Comparison of ENCODE assay signal across 1 cellular context in genomic region chr19:38929929-38930775, GRCh38.
TF ChIP-seq lines count a peak whose summit lies in the region.

SARS2 (minus strand) TSS chr19:38930763; CDS start chr19:38930736, 27 bp downstream.

TF ChIP-seq in HEK293, 187 proteins besides CTCF, POLR2A, EP300 and RAD21 (continued from another document and continues in another):
- 0 out of 2 replicates have a peak, but pooled peaks have one; percentile 48 for TF ChIP-seq ZNF16 (tag by site-specific recombination; IDR thresholded peaks at IDR 0.05; ENCODE audit: low read depth)
- peak; percentile 91 for TF ChIP-seq IKZF3 (tag by site-specific recombination; IDR thresholded peaks at IDR 0.05)
- no peak for TF ChIP-seq ZNF155 (tag by site-specific recombination; IDR thresholded peaks at IDR 0.05)
- no peak for TF ChIP-seq SP2 (tag by site-specific recombination; IDR thresholded peaks at IDR 0.05)
- no peak for TF ChIP-seq ZNF114 (tag by site-specific recombination; IDR thresholded peaks at IDR 0.05)
- peak; percentile 67; the same call in 1 of the 2 replicates for TF ChIP-seq ZNF76 (tag by site-specific recombination; IDR thresholded peaks at IDR 0.05; ENCODE audit: borderline replicate concordance, low read depth)
- no peak; the same call in 1 of the 2 replicates for TF ChIP-seq ZNF423 (tag by site-specific recombination; IDR thresholded peaks at IDR 0.05)
- no peak for TF ChIP-seq SALL2 (tag by site-specific recombination; IDR thresholded peaks at IDR 0.05; ENCODE audit: borderline replicate concordance)
- TF ChIP-seq ZNF175 (tag by site-specific recombination; IDR thresholded peaks at IDR 0.05), result no peak
- no peak for TF ChIP-seq ZNF404 (tag by site-specific recombination; IDR thresholded peaks at IDR 0.05)
- peak; percentile 60 for TF ChIP-seq GLIS2 (tag by site-specific recombination; IDR thresholded peaks at IDR 0.05)
- no peak for TF ChIP-seq ZSCAN18 (tag by site-specific recombination; IDR thresholded peaks at IDR 0.05)
- no peak for TF ChIP-seq PRDM6 (tag by site-specific recombination; IDR thresholded peaks at IDR 0.05)
- no peak for TF ChIP-seq ZNF350 (tag by site-specific recombination; IDR thresholded peaks at IDR 0.05)
- no peak for TF ChIP-seq HOXC10 (CRISPR knock-in tag; IDR thresholded peaks at IDR 0.05)
- no peak for TF ChIP-seq ZNF560 (tag by site-specific recombination; IDR thresholded peaks at IDR 0.05; ENCODE audit: borderline replicate concordance)
- no peak for TF ChIP-seq ZNF513 (tag by site-specific recombination; IDR thresholded peaks at IDR 0.05)
- TF ChIP-seq ZNF660 (tag by site-specific recombination; IDR thresholded peaks at IDR 0.05), result no peak; the same call in 1 of the 2 replicates
- no peak; the same call in 1 of the 2 replicates for TF ChIP-seq BCL6B (tag by site-specific recombination; IDR thresholded peaks at IDR 0.05)
- TF ChIP-seq ZIC2 (tag by site-specific recombination; IDR thresholded peaks at IDR 0.05), result no peak
- no peak for TF ChIP-seq ZNF530 (tag by site-specific recombination; IDR thresholded peaks at IDR 0.05; ENCODE audit: low read depth)
- TF ChIP-seq ZNF645 (tag by site-specific recombination; IDR thresholded peaks at IDR 0.05), result no peak
- peak; percentile 97 for TF ChIP-seq ZNF335 (tag by site-specific recombination; conservative IDR thresholded peaks at IDR 0.05)
- TF ChIP-seq ZSCAN30 (tag by site-specific recombination; IDR thresholded peaks at IDR 0.05), result peak; percentile 100
- no peak for TF ChIP-seq ZNF280C (tag by site-specific recombination; IDR thresholded peaks at IDR 0.05)
- TF ChIP-seq KLF17 (tag by site-specific recombination; IDR thresholded peaks at IDR 0.05), result peak; percentile 85
- no peak; the same call in 1 of the 2 replicates for TF ChIP-seq ZNF146 (tag by site-specific recombination; IDR thresholded peaks at IDR 0.05)
- no peak for TF ChIP-seq MYNN (tag by site-specific recombination; IDR thresholded peaks at IDR 0.05; ENCODE audit: borderline replicate concordance)
- no peak for TF ChIP-seq GFI1B (tag by site-specific recombination; IDR thresholded peaks at IDR 0.05)
- peak; percentile 42; the same call in 1 of the 2 replicates for TF ChIP-seq ZFP69B (tag by site-specific recombination; IDR thresholded peaks at IDR 0.05)
- TF ChIP-seq ZNF416 (tag by site-specific recombination; IDR thresholded peaks at IDR 0.05), result no peak
- no peak for TF ChIP-seq ZNF239 (tag by site-specific recombination; IDR thresholded peaks at IDR 0.05)
- TF ChIP-seq ZBTB48 (tag by site-specific recombination; IDR thresholded peaks at IDR 0.05), result peak; percentile 83; the same call in 1 of the 2 replicates
- TF ChIP-seq ZNF510 (tag by site-specific recombination; IDR thresholded peaks at IDR 0.05; ENCODE audit: insufficient replicate concordance), result no peak
- TF ChIP-seq BCL11B (tag by site-specific recombination; IDR thresholded peaks at IDR 0.05; ENCODE audit: low read depth), result peak; percentile 95
- TF ChIP-seq ZNF558 (tag by site-specific recombination; IDR thresholded peaks at IDR 0.05), result no peak; the same call in 1 of the 2 replicates
- TF ChIP-seq ZNF280D (tag by site-specific recombination; IDR thresholded peaks at IDR 0.05), result peak; percentile 49; the same call in 1 of the 2 replicates
- TF ChIP-seq ZNF26 (tag by site-specific recombination; IDR thresholded peaks at IDR 0.05), result no peak
- TF ChIP-seq ZNF132 (tag by site-specific recombination; IDR thresholded peaks at IDR 0.05; ENCODE audit: borderline replicate concordance), result no peak
- peak; percentile 92; the same call in 1 of the 2 replicates for TF ChIP-seq SP3 (tag by site-specific recombination; IDR thresholded peaks at IDR 0.05)
- no peak for TF ChIP-seq HOXD13 (CRISPR knock-in tag; IDR thresholded peaks at IDR 0.05; ENCODE audit: borderline replicate concordance)
- no peak for TF ChIP-seq ZNF704 (tag by site-specific recombination; IDR thresholded peaks at IDR 0.05)
- no peak for TF ChIP-seq ATF2 (tag by site-specific recombination; IDR thresholded peaks at IDR 0.05; ENCODE audit: low read depth)
- no peak for TF ChIP-seq ZNF433 (tag by site-specific recombination; IDR thresholded peaks at IDR 0.05; ENCODE audit: low read depth)
- TF ChIP-seq ZNF658 (tag by site-specific recombination; IDR thresholded peaks at IDR 0.05), result no peak
